In the genomic region with DNA sequence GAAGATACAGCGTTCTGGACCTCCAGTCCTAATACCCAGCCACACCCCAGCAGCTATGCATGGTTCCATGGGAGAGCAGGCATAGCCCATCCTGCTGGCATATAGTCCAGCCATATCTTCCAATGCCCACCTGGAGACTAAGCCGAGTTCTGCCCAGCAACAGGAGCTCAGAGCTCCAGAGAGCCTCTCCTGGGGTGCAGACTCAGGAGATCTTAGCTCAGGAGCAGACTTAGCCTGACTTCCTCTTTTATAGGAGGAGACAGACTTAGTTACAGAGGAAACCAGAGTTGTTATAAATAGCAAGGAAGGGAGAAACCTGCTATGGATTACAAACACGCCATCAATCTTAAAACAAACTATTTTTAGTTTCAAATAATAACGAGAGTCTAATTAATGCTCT, we compare ENCODE assay signal across 1 cellular context.
TF ChIP-seq lines count a peak whose summit lies in the region.

No MANE protein-coding gene starts in this region.

TF ChIP-seq in IMR-90, 13 proteins besides CTCF, POLR2A, EP300 and RAD21 (continued from another document):
- TF ChIP-seq RCOR1 (IDR thresholded peaks at IDR 0.05; ENCODE audit: insufficient replicate concordance, low read length): no peak
TF ChIP-seq in IMR-90: peak in this region for 0.
